In genomic region chr15:78263907-78264303, GRCh38 we compare ENCODE assay signal across 1 cellular context.
TF ChIP-seq lines count a peak whose summit lies in the region.

No MANE protein-coding gene starts in this region.

TF ChIP-seq in GM12878, 131 proteins besides CTCF, POLR2A, EP300 and RAD21:
- TF ChIP-seq ELK1 (IDR thresholded peaks at IDR 0.05; ENCODE audit: low read depth, low read length) (no peak), RCOR1 (conservative IDR thresholded peaks at IDR 0.05; ENCODE audit: low read depth, low read length) (no peak), REST (IDR thresholded peaks at IDR 0.05; ENCODE audit: low read depth, low read length) (no peak), ZNF207 (IDR thresholded peaks at IDR 0.05; ENCODE audit: borderline replicate concordance) (no peak), SMAD1 (IDR thresholded peaks at IDR 0.05; ENCODE audit: low read depth, partially characterized antibody) (no peak), BCL3 (IDR thresholded peaks at IDR 0.05; ENCODE audit: borderline replicate concordance, insufficient read depth, low read depth, low read length, poor library complexity, severe bottlenecking) (no peak), GATAD2B (conservative IDR thresholded peaks at IDR 0.05; ENCODE audit: low read depth) (no peak), JUND (IDR thresholded peaks at IDR 0.05; ENCODE audit: low read depth, low read length) (no peak), NRF1 (conservative IDR thresholded peaks at IDR 0.05; ENCODE audit: low read depth, low read length) (no peak), TBL1XR1 (IDR thresholded peaks at IDR 0.05; ENCODE audit: low read depth, low read length) (no peak), SP1 (IDR thresholded peaks at IDR 0.05; ENCODE audit: low read depth, low read length) (no peak)
